In genomic region chr14:37583358-37584210, GRCh38 we compare ENCODE assay signal across 1 cellular context.
TF ChIP-seq lines count a peak whose summit lies in the region.

No MANE protein-coding gene starts in this region.

TF ChIP-seq in HepG2, 621 proteins besides CTCF, POLR2A, EP300 and RAD21 (continued from another document and continues in another):
- TF ChIP-seq ZBTB40 (IDR thresholded peaks at IDR 0.05) (no peak), ZBTB40 (CRISPR knock-in tag; IDR thresholded peaks at IDR 0.05) (0 out of 2 replicates have a peak, but pooled peaks have one; percentile 14), BCLAF1 (IDR thresholded peaks at IDR 0.05) (no peak), SMAD3 (CRISPR knock-in tag; IDR thresholded peaks at IDR 0.05) (no peak), RXRA (CRISPR knock-in tag; IDR thresholded peaks at IDR 0.05) (no peak; the same call in 1 of the 2 replicates), LBX2 (CRISPR knock-in tag; IDR thresholded peaks at IDR 0.05; ENCODE audit: borderline replicate concordance) (peak; percentile 88; the same call in 1 of the 2 replicates), SP4 (CRISPR knock-in tag; IDR thresholded peaks at IDR 0.05) (peak; percentile 26; the same call in 1 of the 2 replicates), RBM22 (optimal IDR thresholded peaks at IDR 0.05; ENCODE audit: low read length) (peak; percentile 23), KDM3A (CRISPR knock-in tag; IDR thresholded peaks at IDR 0.05; ENCODE audit: low read depth) (peak; percentile 85; the same call in 1 of the 2 replicates), ETS1 (CRISPR knock-in tag; IDR thresholded peaks at IDR 0.05) (no peak), EEA1 (CRISPR knock-in tag; IDR thresholded peaks at IDR 0.05; ENCODE audit: borderline replicate concordance) (no peak; the same call in 1 of the 2 replicates), KLF12 (CRISPR knock-in tag; IDR thresholded peaks at IDR 0.05; ENCODE audit: borderline replicate concordance) (peak; percentile 52; the same call in 1 of the 2 replicates), NONO (IDR thresholded peaks at IDR 0.05) (no peak), NONO (CRISPR knock-in tag; conservative IDR thresholded peaks at IDR 0.05) (no peak; the same call in 1 of the 2 replicates), ZNF24 (IDR thresholded peaks at IDR 0.05) (no peak), RXRB (CRISPR knock-in tag; IDR thresholded peaks at IDR 0.05; ENCODE audit: borderline replicate concordance) (no peak), ELF4 (CRISPR knock-in tag; IDR thresholded peaks at IDR 0.05; ENCODE audit: borderline replicate concordance) (no peak), ZFP90 (CRISPR knock-in tag; IDR thresholded peaks at IDR 0.05; ENCODE audit: borderline replicate concordance) (0 out of 2 replicates have a peak, but pooled peaks have one; percentile 43), SPEN (CRISPR knock-in tag; IDR thresholded peaks at IDR 0.05; ENCODE audit: low read depth) (no peak), ADNP (CRISPR knock-in tag; IDR thresholded peaks at IDR 0.05) (no peak), ZNF574 (CRISPR knock-in tag; IDR thresholded peaks at IDR 0.05) (peak; percentile 47; the same call in 1 of the 2 replicates), GLMP (CRISPR knock-in tag; IDR thresholded peaks at IDR 0.05; ENCODE audit: borderline replicate concordance) (no peak), ZNF740 (CRISPR knock-in tag; IDR thresholded peaks at IDR 0.05) (no peak), GABPA (IDR thresholded peaks at IDR 0.05; ENCODE audit: low read depth, low read length) (no peak), GABPA (CRISPR knock-in tag; IDR thresholded peaks at IDR 0.05; ENCODE audit: low read depth) (0 out of 2 replicates have a peak, but pooled peaks have one; percentile 44), SRF (IDR thresholded peaks at IDR 0.05; ENCODE audit: low read depth, low read length) (no peak), MXI1 (IDR thresholded peaks at IDR 0.05; ENCODE audit: borderline replicate concordance, low read depth, low read length) (no peak), ZNF749 (CRISPR knock-in tag; IDR thresholded peaks at IDR 0.05; ENCODE audit: borderline replicate concordance) (no peak), ZNF770 (CRISPR knock-in tag; IDR thresholded peaks at IDR 0.05) (peak; percentile 52; the same call in 1 of the 2 replicates), WIZ (CRISPR knock-in tag; IDR thresholded peaks at IDR 0.05) (no peak), ZNF354B (CRISPR knock-in tag; IDR thresholded peaks at IDR 0.05) (no peak), ZKSCAN8 (CRISPR knock-in tag; IDR thresholded peaks at IDR 0.05; ENCODE audit: borderline replicate concordance) (no peak), PITX1 (CRISPR knock-in tag; IDR thresholded peaks at IDR 0.05) (no peak; the same call in 1 of the 2 replicates), ZSCAN31 (CRISPR knock-in tag; IDR thresholded peaks at IDR 0.05; ENCODE audit: low read depth) (peak; percentile 76; the same call in 1 of the 2 replicates), ZBTB38 (CRISPR knock-in tag; IDR thresholded peaks at IDR 0.05) (no peak), USF2 (IDR thresholded peaks at IDR 0.05; ENCODE audit: low read depth, low read length) (no peak), USF2 (CRISPR knock-in tag; IDR thresholded peaks at IDR 0.05; ENCODE audit: borderline replicate concordance) (no peak), ZNF724P (CRISPR knock-in tag; IDR thresholded peaks at IDR 0.05; ENCODE audit: borderline replicate concordance) (peak; percentile 39; the same call in 1 of the 2 replicates)
